Comparison of ENCODE assay signal across 14 cellular contexts in the genomic region with DNA sequence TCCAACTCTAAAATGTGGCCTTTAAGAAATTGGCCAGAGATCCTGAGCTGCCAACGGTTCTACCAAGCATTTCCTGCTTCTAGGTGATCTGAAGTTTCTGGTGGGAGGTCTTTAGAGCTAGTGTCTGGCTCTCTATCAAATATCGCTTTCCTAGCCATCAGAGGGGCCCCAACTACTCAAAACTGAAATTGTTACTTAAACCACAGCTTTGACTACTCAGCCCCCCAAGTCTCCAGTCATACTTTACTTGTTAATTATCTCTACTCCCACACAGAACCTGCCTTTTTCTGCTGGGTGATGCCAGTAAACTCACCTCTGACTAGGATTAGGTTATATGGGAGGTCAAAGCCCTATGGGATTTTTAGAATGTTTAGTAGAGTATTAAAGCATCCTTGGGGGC.
"Had no signal": no experiment of that assay in that cellular context is flagged by ENCODE, and none has a peak within 500 bp of the region (broad histone marks: within the 10 kb centered on the region; RNA-seq: fewer than 3 reads in every experiment).

No MANE protein-coding gene starts in this region.

- H3K27me3 Mint-ChIP-seq: progenitor cell of endocrine pancreas had no signal

- H3K9me3 ChIP-seq: tibial nerve had no signal

- H3K4me2 ChIP-seq: smooth muscle cell had no signal

- H3K4me1 ChIP-seq: tibial nerve had no signal

- H3K4me3 Mint-ChIP-seq: nephron had no signal

- FAIRE-seq: astrocyte had no signal

- H3K4me3 ChIP-seq: dorsolateral prefrontal cortex, smooth muscle cell, tibial nerve had no signal

- H3K27ac Mint-ChIP-seq: nephron, progenitor cell of endocrine pancreas had no signal

- ATAC-seq: left ventricle myocardium superior, right cardiac atrium had no signal

- H3K9me3 Mint-ChIP-seq: nephron had no signal

- DNase-seq: activated CD4-positive, alpha-beta T cell treated with anti-CD3 and anti-CD28 coated beads, Interleukin-2, amount 50 U/mL, for 1 hour; activated CD8-positive, alpha-beta memory T cell treated with anti-CD3 and anti-CD28 coated beads, Interleukin-2, amount 50 U/mL, for 4 hours; dorsolateral prefrontal cortex; hippocampal formation; left ventricle myocardium superior; mesenchymal stem cell; occipital lobe; right cardiac atrium; T1000 had no signal

- H3K36me3 ChIP-seq: tibial nerve had no signal

- H3K4me1 Mint-ChIP-seq: nephron had no signal

- H3K27ac ChIP-seq: dorsolateral prefrontal cortex, tibial nerve had no signal

- H3K27me3 ChIP-seq: tibial nerve had no signal
